ENCODE assay signal across 8 cellular contexts in genomic region chr17:42155614-42156045, GRCh38. TPM values are rescaled to one million over a fixed set of nuclear protein-coding genes. Genes with fewer than 3 reads are reported as not detected.
A peak's percentile ranks its signal among the peaks of the same experiment; 100 is the strongest.
DNase-seq lines count a peak whose midpoint lies in the region; ATAC-seq lines count a peak whose summit lies in the region.

No MANE protein-coding gene starts in this region.

- no peaks in the 10 kb centered on the region for H3K9me3 Mint-ChIP-seq in activated CD8-positive, alpha-beta T cell treated with anti-CD3 and anti-CD28 coated beads, Interleukin-2, amount 10 ng/mL, durations not matched to agents 7 days and 5 days (ENCODE audit: insufficient read depth)
- H3K9me3 Mint-ChIP-seq in stimulated activated memory B cell treated with anti-CD40 and anti-IgM and Interleukin-4, amounts not matched to agents 10 μg/mL and 1 μg/mL and 100 μg/mL, for 72 hours: no peaks in the 10 kb centered on the region

- H3K27ac Mint-ChIP-seq in activated CD8-positive, alpha-beta T cell treated with anti-CD3 and anti-CD28 coated beads, Interleukin-2, amount 10 ng/mL, durations not matched to agents 7 days and 5 days: peak overlapping the region; percentile 84
- peak overlapping the region; percentile 89 for H3K27ac Mint-ChIP-seq in stimulated activated memory B cell treated with anti-CD40 and anti-IgM and Interleukin-4, amounts not matched to agents 10 μg/mL and 1 μg/mL and 100 μg/mL, for 72 hours

- ATAC-seq in activated CD8-positive, alpha-beta T cell treated with anti-CD3 and anti-CD28 coated beads, Interleukin-2, amount 10 ng/mL, durations not matched to agents 7 days and 5 days: no peak
- no peak for ATAC-seq in stimulated activated memory B cell treated with anti-CD40 and anti-IgM and Interleukin-4, amounts not matched to agents 10 μg/mL and 1 μg/mL and 100 μg/mL, for 72 hours
- no peak for ATAC-seq in GM21737 (IDR thresholded peaks at IDR 0.05; ENCODE audit: unreplicated experiment)
- no peak for ATAC-seq in HG03159 (IDR thresholded peaks at IDR 0.05; ENCODE audit: unreplicated experiment)

- POLR2A ChIA-PET in activated CD8-positive, alpha-beta T cell treated with anti-CD3 and anti-CD28 coated beads, Interleukin-2, amount 10 ng/mL, durations not matched to agents 7 days and 5 days (lab: Charles Lee): interaction anchor here (0.7 to 1.8 kb wide), 2 partner anchors 16 to 35 kb away, joined by 4 to 8 read pairs; no protein-coding TSS in a partner anchor

- CTCF ChIA-PET in activated CD8-positive, alpha-beta T cell treated with anti-CD3 and anti-CD28 coated beads, Interleukin-2, amount 10 ng/mL, durations not matched to agents 7 days and 5 days (lab: Charles Lee): interaction anchor here (0.7 to 1.2 kb wide), 2 partner anchors 21 to 24 kb away, joined by 3 read pairs; no protein-coding TSS in a partner anchor

- peak; percentile 38 for DNase-seq in NCI-H146 (lab: John Stamatoyannopoulos, UW)
- no peak for DNase-seq in NCI-H146 treated with DMSO at 0.1 percent for 48 hours (lab: John Stamatoyannopoulos, UW; ENCODE audit: unreplicated experiment)
- DNase-seq in activated CD8-positive, alpha-beta T cell treated with anti-CD3 and anti-CD28 coated beads, Interleukin-2, amount 10 ng/mL, durations not matched to agents 7 days and 5 days: no peak
- DNase-seq in NCI-H1694 treated with DMSO at 0.1 percent for 48 hours (lab: John Stamatoyannopoulos, UW): no peak

- peak overlapping the region; percentile 86 for H3K4me3 Mint-ChIP-seq in activated CD8-positive, alpha-beta T cell treated with anti-CD3 and anti-CD28 coated beads, Interleukin-2, amount 10 ng/mL, durations not matched to agents 7 days and 5 days
- H3K4me3 Mint-ChIP-seq in stimulated activated memory B cell treated with anti-CD40 and anti-IgM and Interleukin-4, amounts not matched to agents 10 μg/mL and 1 μg/mL and 100 μg/mL, for 72 hours: peak overlapping the region; percentile 85

- peak overlapping the region; percentile 96 for H3K4me3 ChIP-seq in iPS-11a (ENCODE audit: low read depth, low read length)

- H3K27me3 Mint-ChIP-seq in activated CD8-positive, alpha-beta T cell treated with anti-CD3 and anti-CD28 coated beads, Interleukin-2, amount 10 ng/mL, durations not matched to agents 7 days and 5 days (ENCODE audit: low read depth): no peaks in the 10 kb centered on the region
- no peaks in the 10 kb centered on the region for H3K27me3 Mint-ChIP-seq in stimulated activated memory B cell treated with anti-CD40 and anti-IgM and Interleukin-4, amounts not matched to agents 10 μg/mL and 1 μg/mL and 100 μg/mL, for 72 hours

- peaks cover 42% of the 10 kb centered on the region for H3K4me1 Mint-ChIP-seq in activated CD8-positive, alpha-beta T cell treated with anti-CD3 and anti-CD28 coated beads, Interleukin-2, amount 10 ng/mL, durations not matched to agents 7 days and 5 days (ENCODE audit: low read depth)
- H3K4me1 Mint-ChIP-seq in stimulated activated memory B cell treated with anti-CD40 and anti-IgM and Interleukin-4, amounts not matched to agents 10 μg/mL and 1 μg/mL and 100 μg/mL, for 72 hours: peaks cover 29% of the 10 kb centered on the region

- H3K36me3 Mint-ChIP-seq in activated CD8-positive, alpha-beta T cell treated with anti-CD3 and anti-CD28 coated beads, Interleukin-2, amount 10 ng/mL, durations not matched to agents 7 days and 5 days (ENCODE audit: low read depth): peaks cover 13% of the 10 kb centered on the region
- peaks cover 6% of the 10 kb centered on the region for H3K36me3 Mint-ChIP-seq in stimulated activated memory B cell treated with anti-CD40 and anti-IgM and Interleukin-4, amounts not matched to agents 10 μg/mL and 1 μg/mL and 100 μg/mL, for 72 hours

RNA-seq across cellular contexts. Expression of gene RAB5C, which starts 0.8 kb away (rescaled TPM):
- 100 to 1,000 TPM; 102 to 107 TPM for total RNA-seq in activated CD8-positive, alpha-beta T cell treated with anti-CD3 and anti-CD28 coated beads, Interleukin-2, amount 10 ng/mL, durations not matched to agents 7 days and 5 days

RNA-seq across cellular contexts. Expression of gene KCNH4, which starts 25.3 kb away (rescaled TPM):
- total RNA-seq in activated CD8-positive, alpha-beta T cell treated with anti-CD3 and anti-CD28 coated beads, Interleukin-2, amount 10 ng/mL, durations not matched to agents 7 days and 5 days: under 1 TPM; 0.05 to 0.13 TPM

RNA-seq across cellular contexts. Expression of gene HCRT, which starts 29.6 kb away (rescaled TPM):
- total RNA-seq in activated CD8-positive, alpha-beta T cell treated with anti-CD3 and anti-CD28 coated beads, Interleukin-2, amount 10 ng/mL, durations not matched to agents 7 days and 5 days: not detected

RNA-seq across cellular contexts. Expression of gene HSPB9, which starts 33.0 kb away (rescaled TPM):
- total RNA-seq in activated CD8-positive, alpha-beta T cell treated with anti-CD3 and anti-CD28 coated beads, Interleukin-2, amount 10 ng/mL, durations not matched to agents 7 days and 5 days: under 1 TPM; 0.16 to 0.29 TPM

RNA-seq across cellular contexts. Expression of gene KAT2A, which starts 34.5 kb away (rescaled TPM):
- total RNA-seq in activated CD8-positive, alpha-beta T cell treated with anti-CD3 and anti-CD28 coated beads, Interleukin-2, amount 10 ng/mL, durations not matched to agents 7 days and 5 days: 10 to 100 TPM; 45.2 to 46.8 TPM
